ENCODE assay signal across 8 cellular contexts in genomic region chr12:104930388-104931326, GRCh38. TPM values are rescaled to one million over a fixed set of nuclear protein-coding genes. Genes with fewer than 3 reads are reported as not detected.
DNase-seq lines count a peak whose midpoint lies in the region; ATAC-seq and TF ChIP-seq lines count a peak whose summit lies in the region.

No MANE protein-coding gene starts in this region.

- peaks cover 2% of the 10 kb centered on the region for H3K27me3 Mint-ChIP-seq in activated CD8-positive, alpha-beta T cell treated with anti-CD3 and anti-CD28 coated beads for 36 hours
- peaks cover 6% of the 10 kb centered on the region for H3K27me3 Mint-ChIP-seq in activated CD8-positive, alpha-beta T cell treated with anti-CD3 and anti-CD28 coated beads, Interleukin-2, amount 10 ng/mL, durations not matched to agents 7 days and 5 days (ENCODE audit: low read depth)
- no peaks in the 10 kb centered on the region for H3K27me3 Mint-ChIP-seq in stimulated activated memory B cell treated with anti-CD40 and anti-IgM and Interleukin-4, amounts not matched to agents 10 μg/mL and 1 μg/mL and 100 μg/mL, for 72 hours
- H3K27me3 Mint-ChIP-seq in effector memory CD8-positive, alpha-beta T cell: no peaks in the 10 kb centered on the region

- H3K9me3 Mint-ChIP-seq in activated CD8-positive, alpha-beta T cell treated with anti-CD3 and anti-CD28 coated beads for 36 hours: no peaks in the 10 kb centered on the region
- H3K9me3 Mint-ChIP-seq in activated CD8-positive, alpha-beta T cell treated with anti-CD3 and anti-CD28 coated beads, Interleukin-2, amount 10 ng/mL, durations not matched to agents 7 days and 5 days (ENCODE audit: insufficient read depth): no peaks in the 10 kb centered on the region
- peaks cover 3% of the 10 kb centered on the region for H3K9me3 Mint-ChIP-seq in stimulated activated memory B cell treated with anti-CD40 and anti-IgM and Interleukin-4, amounts not matched to agents 10 μg/mL and 1 μg/mL and 100 μg/mL, for 72 hours
- no peaks in the 10 kb centered on the region for H3K9me3 Mint-ChIP-seq in effector memory CD8-positive, alpha-beta T cell

- POLR2A ChIA-PET in activated CD8-positive, alpha-beta T cell treated with anti-CD3 and anti-CD28 coated beads for 36 hours (lab: Charles Lee): interaction anchor here (0.6 to 1.1 kb wide), 4 partner anchors 10 to 103 kb away, joined by 3 to 4 read pairs (median 3); no protein-coding TSS in a partner anchor
- POLR2A ChIA-PET in activated CD8-positive, alpha-beta T cell treated with anti-CD3 and anti-CD28 coated beads, Interleukin-2, amount 10 ng/mL, durations not matched to agents 7 days and 5 days (lab: Charles Lee): no interaction called here

- H3K27ac Mint-ChIP-seq in activated CD8-positive, alpha-beta T cell treated with anti-CD3 and anti-CD28 coated beads for 36 hours: peak overlapping the region; percentile 80
- H3K27ac Mint-ChIP-seq in activated CD8-positive, alpha-beta T cell treated with anti-CD3 and anti-CD28 coated beads, Interleukin-2, amount 10 ng/mL, durations not matched to agents 7 days and 5 days: no peak overlapping the region
- peak overlapping the region; percentile 74 for H3K27ac Mint-ChIP-seq in stimulated activated memory B cell treated with anti-CD40 and anti-IgM and Interleukin-4, amounts not matched to agents 10 μg/mL and 1 μg/mL and 100 μg/mL, for 72 hours
- H3K27ac Mint-ChIP-seq in effector memory CD8-positive, alpha-beta T cell: no peak overlapping the region

- H3K4me3 Mint-ChIP-seq in activated CD8-positive, alpha-beta T cell treated with anti-CD3 and anti-CD28 coated beads for 36 hours: no peak overlapping the region
- H3K4me3 Mint-ChIP-seq in activated CD8-positive, alpha-beta T cell treated with anti-CD3 and anti-CD28 coated beads, Interleukin-2, amount 10 ng/mL, durations not matched to agents 7 days and 5 days: no peak overlapping the region
- H3K4me3 Mint-ChIP-seq in stimulated activated memory B cell treated with anti-CD40 and anti-IgM and Interleukin-4, amounts not matched to agents 10 μg/mL and 1 μg/mL and 100 μg/mL, for 72 hours: no peak overlapping the region
- H3K4me3 Mint-ChIP-seq in effector memory CD8-positive, alpha-beta T cell: no peak overlapping the region

- no peak for TF ChIP-seq CTCF in activated CD8-positive, alpha-beta T cell treated with anti-CD3 and anti-CD28 coated beads for 36 hours (IDR thresholded peaks at IDR 0.05)

- H3K36me3 Mint-ChIP-seq in activated CD8-positive, alpha-beta T cell treated with anti-CD3 and anti-CD28 coated beads for 36 hours (ENCODE audit: low read depth): no peaks in the 10 kb centered on the region
- no peaks in the 10 kb centered on the region for H3K36me3 Mint-ChIP-seq in activated CD8-positive, alpha-beta T cell treated with anti-CD3 and anti-CD28 coated beads, Interleukin-2, amount 10 ng/mL, durations not matched to agents 7 days and 5 days (ENCODE audit: low read depth)
- H3K36me3 Mint-ChIP-seq in stimulated activated memory B cell treated with anti-CD40 and anti-IgM and Interleukin-4, amounts not matched to agents 10 μg/mL and 1 μg/mL and 100 μg/mL, for 72 hours: no peaks in the 10 kb centered on the region
- no peaks in the 10 kb centered on the region for H3K36me3 Mint-ChIP-seq in effector memory CD8-positive, alpha-beta T cell (ENCODE audit: insufficient read depth)

- DNase-seq in activated CD8-positive, alpha-beta T cell treated with anti-CD3 and anti-CD28 coated beads for 36 hours: peak; percentile 67
- no peak for DNase-seq in activated CD8-positive, alpha-beta T cell treated with anti-CD3 and anti-CD28 coated beads, Interleukin-2, amount 10 ng/mL, durations not matched to agents 7 days and 5 days
- DNase-seq in amniotic epithelial cell (ENCODE audit: low read depth): peak; percentile 46
- DNase-seq in SHP77 (lab: John Stamatoyannopoulos, UW): no peak
- no peak for DNase-seq in NCI-H446 treated with DMSO at 0.1 percent for 48 hours (lab: John Stamatoyannopoulos, UW)
- DNase-seq in effector memory CD8-positive, alpha-beta T cell: no peak

- intact Hi-C loops in activated CD8-positive, alpha-beta T cell treated with anti-CD3 and anti-CD28 coated beads for 36 hours (cut with micrococcal nuclease): no loop called here

- ATAC-seq in activated CD8-positive, alpha-beta T cell treated with anti-CD3 and anti-CD28 coated beads for 36 hours: peak; percentile 96
- no peak for ATAC-seq in activated CD8-positive, alpha-beta T cell treated with anti-CD3 and anti-CD28 coated beads, Interleukin-2, amount 10 ng/mL, durations not matched to agents 7 days and 5 days
- ATAC-seq in HG03060 (IDR thresholded peaks at IDR 0.05; ENCODE audit: low read depth, unreplicated experiment): peak; percentile 85
- ATAC-seq in stimulated activated memory B cell treated with anti-CD40 and anti-IgM and Interleukin-4, amounts not matched to agents 10 μg/mL and 1 μg/mL and 100 μg/mL, for 72 hours: peak; percentile 95
- ATAC-seq in effector memory CD8-positive, alpha-beta T cell (replicated peaks): no peak

- H3K4me1 Mint-ChIP-seq in activated CD8-positive, alpha-beta T cell treated with anti-CD3 and anti-CD28 coated beads for 36 hours (ENCODE audit: low read depth): peaks cover 31% of the 10 kb centered on the region
- H3K4me1 Mint-ChIP-seq in activated CD8-positive, alpha-beta T cell treated with anti-CD3 and anti-CD28 coated beads, Interleukin-2, amount 10 ng/mL, durations not matched to agents 7 days and 5 days (ENCODE audit: low read depth): peaks cover 13% of the 10 kb centered on the region
- H3K4me1 Mint-ChIP-seq in stimulated activated memory B cell treated with anti-CD40 and anti-IgM and Interleukin-4, amounts not matched to agents 10 μg/mL and 1 μg/mL and 100 μg/mL, for 72 hours: peaks cover 45% of the 10 kb centered on the region
- no peaks in the 10 kb centered on the region for H3K4me1 Mint-ChIP-seq in effector memory CD8-positive, alpha-beta T cell (ENCODE audit: low read depth in 2 of 2)

- CTCF ChIA-PET in activated CD8-positive, alpha-beta T cell treated with anti-CD3 and anti-CD28 coated beads for 36 hours (lab: Charles Lee): interaction anchor here (0.7 to 2.9 kb wide), 5 partner anchors 9 to 549 kb away, joined by 3 to 11 read pairs (median 4); no protein-coding TSS in a partner anchor
- CTCF ChIA-PET in activated CD8-positive, alpha-beta T cell treated with anti-CD3 and anti-CD28 coated beads, Interleukin-2, amount 10 ng/mL, durations not matched to agents 7 days and 5 days (lab: Charles Lee): interaction anchor here (1.0 to 1.3 kb wide), 3 partner anchors 28 to 166 kb away, joined by 3 to 4 read pairs (median 4); partner anchors contain the start of gene SLC41A2

RNA-seq across cellular contexts. Expression of gene SLC41A2, which starts 27.4 kb away (rescaled TPM):
- 10 to 100 TPM in 1 of 2 experiments, 1 to 10 TPM in 1; 5.3 to 11.1 TPM for total RNA-seq in activated CD8-positive, alpha-beta T cell treated with anti-CD3 and anti-CD28 coated beads for 36 hours
- 1 to 10 TPM; 2.0 to 2.9 TPM for total RNA-seq in activated CD8-positive, alpha-beta T cell treated with anti-CD3 and anti-CD28 coated beads, Interleukin-2, amount 10 ng/mL, durations not matched to agents 7 days and 5 days

RNA-seq across cellular contexts. Expression of gene NOPCHAP1, which starts 55.5 kb away (rescaled TPM):
- total RNA-seq in activated CD8-positive, alpha-beta T cell treated with anti-CD3 and anti-CD28 coated beads for 36 hours: 10 to 100 TPM; 39.4 to 42.0 TPM
- 10 to 100 TPM; 15.2 to 16.5 TPM for total RNA-seq in activated CD8-positive, alpha-beta T cell treated with anti-CD3 and anti-CD28 coated beads, Interleukin-2, amount 10 ng/mL, durations not matched to agents 7 days and 5 days

Comparison
In these comparisons a context has a peak if more than half of its experiments do, and no peak if none do; other contexts are left out.
1. ATAC-seq: peak in activated CD8-positive, alpha-beta T cell treated with anti-CD3 and anti-CD28 coated beads for 36 hours (single experiment), HG03060 (single experiment) and stimulated activated memory B cell treated with anti-CD40 and anti-IgM and Interleukin-4, amounts not matched to agents 10 μg/mL and 1 μg/mL and 100 μg/mL, for 72 hours (single experiment); none in activated CD8-positive, alpha-beta T cell treated with anti-CD3 and anti-CD28 coated beads, Interleukin-2, amount 10 ng/mL, durations not matched to agents 7 days and 5 days (single experiment) and effector memory CD8-positive, alpha-beta T cell (single experiment).
2. DNase-seq: peak in activated CD8-positive, alpha-beta T cell treated with anti-CD3 and anti-CD28 coated beads for 36 hours (single experiment) and amniotic epithelial cell (single experiment); none in activated CD8-positive, alpha-beta T cell treated with anti-CD3 and anti-CD28 coated beads, Interleukin-2, amount 10 ng/mL, durations not matched to agents 7 days and 5 days (single experiment), SHP77 (0 of 2), NCI-H446 treated with DMSO at 0.1 percent for 48 hours (single experiment) and effector memory CD8-positive, alpha-beta T cell (0 of 3).
3. H3K27ac Mint-ChIP-seq: peak in activated CD8-positive, alpha-beta T cell treated with anti-CD3 and anti-CD28 coated beads for 36 hours (single experiment) and stimulated activated memory B cell treated with anti-CD40 and anti-IgM and Interleukin-4, amounts not matched to agents 10 μg/mL and 1 μg/mL and 100 μg/mL, for 72 hours (single experiment); none in activated CD8-positive, alpha-beta T cell treated with anti-CD3 and anti-CD28 coated beads, Interleukin-2, amount 10 ng/mL, durations not matched to agents 7 days and 5 days (single experiment) and effector memory CD8-positive, alpha-beta T cell (0 of 2).